10 cellular contexts compared by ENCODE assay signal in the genomic region with DNA sequence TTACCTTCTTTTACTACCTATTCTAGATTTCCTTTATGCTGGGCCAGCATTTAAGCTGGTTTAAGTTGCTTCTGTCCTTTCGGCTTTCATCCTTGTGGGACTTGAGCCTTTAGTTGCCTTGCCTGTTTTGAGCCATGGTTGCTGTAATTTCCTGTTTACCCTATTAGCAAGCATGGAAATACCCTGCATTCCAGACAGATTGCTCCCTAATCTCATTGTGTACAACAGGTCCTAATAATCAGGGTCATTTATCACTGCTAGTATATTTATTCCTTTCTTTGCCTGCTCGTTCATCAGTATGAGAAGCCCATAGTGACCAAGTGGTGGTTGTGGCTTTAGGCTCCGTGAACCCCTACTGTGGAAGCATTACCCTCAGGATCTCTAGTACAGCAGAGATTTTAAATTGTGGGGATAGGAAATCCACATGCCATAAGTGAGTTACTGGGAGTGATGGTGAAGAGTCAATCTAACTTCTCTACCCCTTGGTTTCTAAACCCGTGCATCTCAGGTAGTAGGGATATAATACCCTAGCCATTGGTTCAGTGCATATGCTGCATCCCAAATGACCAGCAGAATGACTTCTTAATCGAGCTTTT. TPM values are rescaled to one million over a fixed set of nuclear protein-coding genes. Genes with fewer than 3 reads are reported as not detected.
A peak's percentile ranks its signal among the peaks of the same experiment; 100 is the strongest.
DNase-seq lines count a peak whose midpoint lies in the region; ATAC-seq, FAIRE-seq and TF ChIP-seq lines count a peak whose summit lies in the region.
"Had no signal": no experiment of that assay in that cellular context is flagged by ENCODE, and none has a peak within 500 bp of the region (broad histone marks: within the 10 kb centered on the region; RNA-seq: fewer than 3 reads in every experiment).

No MANE protein-coding gene starts in this region.

- H3K27me3 Mint-ChIP-seq in activated CD4-positive, alpha-beta memory T cell treated with anti-CD3 and anti-CD28 coated beads for 36 hours, result no peaks in the 10 kb centered on the region

- H3K4me3 ChIP-seq in DOHH2 (ENCODE audit: low read length) (peak overlapping the region; percentile 36), pancreas (no peak overlapping the region)

- no peak for TF ChIP-seq CTCF in DOHH2 (IDR thresholded peaks at IDR 0.05; ENCODE audit: low read depth, low read length, poor library complexity, severe bottlenecking)
- no peak for TF ChIP-seq CTCF in pancreas (IDR thresholded peaks at IDR 0.05)

- no peaks in the 10 kb centered on the region for H3K27me3 ChIP-seq in DOHH2 (ENCODE audit: control insufficient read depth, low read length)
- H3K27me3 ChIP-seq in pancreas, result no peaks in the 10 kb centered on the region

- no peak for TF ChIP-seq POLR2A in GM12891 (IDR thresholded peaks at IDR 0.05; ENCODE audit: low read depth, low read length)

- POLR2A ChIA-PET in activated CD4-positive, alpha-beta memory T cell treated with anti-CD3 and anti-CD28 coated beads for 36 hours (lab: Charles Lee), result no interaction called here

- H3K27ac ChIP-seq in DOHH2 (ENCODE audit: low read depth, low read length) (peak overlapping the region; percentile 24; the same call in 1 of the 2 replicates), epithelial cell of prostate (peak overlapping the region; percentile 81), pancreas (peak overlapping the region in 2 of 4 donors; percentile 3 to 52)

- peaks cover 8% of the 10 kb centered on the region; the same call in 1 of the 2 replicates for H3F3A ChIP-seq in DOHH2 (ENCODE audit: control insufficient read depth, insufficient read depth)

- H3K36me3 Mint-ChIP-seq in activated CD4-positive, alpha-beta memory T cell treated with anti-CD3 and anti-CD28 coated beads for 36 hours, result peaks cover 26% of the 10 kb centered on the region

- H3K4me3 Mint-ChIP-seq in activated CD4-positive, alpha-beta memory T cell treated with anti-CD3 and anti-CD28 coated beads for 36 hours, result no peak overlapping the region
- H3K4me3 Mint-ChIP-seq: activated naive CD4-positive, alpha-beta T cell treated with anti-CD3 and anti-CD28 coated beads for 36 hours had no signal

- no peak for FAIRE-seq in pancreas (lab: Jason Lieb, UNC)
- FAIRE-seq in GM12891 (lab: Jason Lieb, UNC), result no peak

- WGBS in pancreas, 2 donors, result 52 to 53% methylated on average over 5 of the region's 5 CpGs

- H3K9me3 ChIP-seq in DOHH2 (ENCODE audit: control insufficient read depth, insufficient read depth, low read length), result no peaks in the 10 kb centered on the region
- no peaks in the 10 kb centered on the region for H3K9me3 ChIP-seq in pancreas

- DNase-seq in NCI-H226, result peak; percentile 68
- DNase-seq in epithelial cell of prostate (ENCODE audit: low read depth, low spot score), result peak; percentile 69
- no peak for DNase-seq in pancreas
- DNase-seq in activated CD4-positive, alpha-beta memory T cell treated with anti-CD3 and anti-CD28 coated beads for 36 hours, result no peak
- no peak for DNase-seq in GM12891 (ENCODE audit: insufficient read length, low spot score)
- DNase-seq in NCI-H510A (lab: John Stamatoyannopoulos, UW), result no peak
- DNase-seq in NCI-H2196 (lab: John Stamatoyannopoulos, UW; ENCODE audit: unreplicated experiment), result no peak
- DNase-seq: activated naive CD4-positive, alpha-beta T cell treated with anti-CD3 and anti-CD28 coated beads for 36 hours; GF-D8 had no signal

- H3K9me3 Mint-ChIP-seq in activated CD4-positive, alpha-beta memory T cell treated with anti-CD3 and anti-CD28 coated beads for 36 hours, result peaks cover 6% of the 10 kb centered on the region

- H3K4me2 ChIP-seq in DOHH2 (ENCODE audit: low read length), result peak overlapping the region; percentile 55

- intact Hi-C loops in pancreas (cut with DNase I), result no loop called here
- intact Hi-C loops in activated CD4-positive, alpha-beta memory T cell treated with anti-CD3 and anti-CD28 coated beads for 36 hours (cut with micrococcal nuclease), result no loop called here

- CTCF ChIA-PET in activated CD4-positive, alpha-beta memory T cell treated with anti-CD3 and anti-CD28 coated beads for 36 hours (lab: Charles Lee), result no interaction called here

- peak in 3 of 4 donors; percentile 68 to 93 (median 78) for ATAC-seq in pancreas

- H3K4me1 ChIP-seq in DOHH2 (ENCODE audit: control insufficient read depth, low read length) (peaks cover 67% of the 10 kb centered on the region), pancreas (peaks cover 0 to 16% (median 12%) of the 10 kb centered on the region in 3 donors)

- H4K20me1 ChIP-seq in DOHH2 (ENCODE audit: control insufficient read depth, insufficient read depth, low read depth, low read length), result peaks cover 4% of the 10 kb centered on the region; the same call in 1 of the 2 replicates

- no peaks in the 10 kb centered on the region for H3K9me2 ChIP-seq in DOHH2 (replicated peaks; ENCODE audit: control insufficient read depth, low read length)

- peaks cover 4% of the 10 kb centered on the region; the same call in 1 of the 2 replicates for H3K36me3 ChIP-seq in DOHH2 (ENCODE audit: control insufficient read depth, low read length)
- H3K36me3 ChIP-seq in pancreas, result no peaks in the 10 kb centered on the region

- H3K79me2 ChIP-seq in DOHH2 (ENCODE audit: control insufficient read depth, low read length), result peaks cover 100% of the 10 kb centered on the region

- H3K27ac Mint-ChIP-seq in activated CD4-positive, alpha-beta memory T cell treated with anti-CD3 and anti-CD28 coated beads for 36 hours, result no peak overlapping the region
- H3K27ac Mint-ChIP-seq: activated naive CD4-positive, alpha-beta T cell treated with anti-CD3 and anti-CD28 coated beads for 36 hours had no signal

- H3K4me1 Mint-ChIP-seq in activated CD4-positive, alpha-beta memory T cell treated with anti-CD3 and anti-CD28 coated beads for 36 hours (ENCODE audit: low read depth), result peaks cover 57% of the 10 kb centered on the region

TF ChIP-seq in GM12891, 5 proteins besides CTCF, POLR2A, EP300 and RAD21:
- TF ChIP-seq PAX5 (IDR thresholded peaks at IDR 0.05; ENCODE audit: insufficient read depth, low read length, severe bottlenecking), result no peak
- no peak for TF ChIP-seq POU2F2 (IDR thresholded peaks at IDR 0.05; ENCODE audit: low read depth, low read length)
- no peak for TF ChIP-seq POLR2AphosphoS5 (IDR thresholded peaks at IDR 0.05; ENCODE audit: low read depth, low read length)
- no peak for TF ChIP-seq SPI1 (IDR thresholded peaks at IDR 0.05; ENCODE audit: low read depth, low read length)
- no peak for TF ChIP-seq TAF1 (IDR thresholded peaks at IDR 0.05; ENCODE audit: low read depth, low read length)

RNA-seq across cellular contexts. Expression of a gene that starts 31.9 kb away (rescaled TPM):
- total RNA-seq in pancreas, result 10 to 100 TPM in 4 of 6 donors, 1 to 10 TPM in 2; 9.6 to 28.3 (median 11.6) TPM
- 10 to 100 TPM in 1 of 2 donors, 1 to 10 TPM in 1; 5.4 to 10.5 TPM for polyA plus RNA-seq in pancreas
- total RNA-seq in activated CD4-positive, alpha-beta memory T cell treated with anti-CD3 and anti-CD28 coated beads for 36 hours, result 10 to 100 TPM; 32.3 to 38.0 TPM
- polyA plus RNA-seq in GM12891 (2012; ENCODE audit: low read depth, missing spikeins), result 14.5 TPM

Comparison
In these comparisons a context has a peak if more than half of its experiments do, and no peak if none do; other contexts are left out.
1. DNase-seq: peak in NCI-H226 (single experiment) and epithelial cell of prostate (single experiment); none in pancreas (0 of 6), activated CD4-positive, alpha-beta memory T cell treated with anti-CD3 and anti-CD28 coated beads for 36 hours (single experiment), GM12891 (single experiment), NCI-H510A (single experiment) and NCI-H2196 (single experiment).